8 cellular contexts compared by ENCODE assay signal in genomic region chr13:94435604-94436226, GRCh38. TPM values are rescaled to one million over a fixed set of nuclear protein-coding genes. Genes with fewer than 3 reads are reported as not detected.
DNase-seq lines count a peak whose midpoint lies in the region; ATAC-seq, FAIRE-seq and TF ChIP-seq lines count a peak whose summit lies in the region.

No MANE protein-coding gene starts in this region.

- no peaks in the 10 kb centered on the region for H3K9me3 ChIP-seq in testis

- no peak overlapping the region for H3K4me3 ChIP-seq in astrocyte of the spinal cord (ENCODE audit: low read depth, low read length)
- no peak overlapping the region for H3K4me3 ChIP-seq in testis

- no peak overlapping the region for H3K27ac ChIP-seq in testis

- FAIRE-seq in GM12892 (lab: Jason Lieb, UNC), result peak; percentile 46

- TF ChIP-seq POLR2A in GM12892 (IDR thresholded peaks at IDR 0.05; ENCODE audit: low read depth, low read length) (no peak), testis (IDR thresholded peaks at IDR 0.05) (no peak)

- H3K27me3 ChIP-seq in testis, result no peaks in the 10 kb centered on the region

- intact Hi-C loops in testis (cut with DNase I; ENCODE audit: low total_unique reads), result no loop called here

- WGBS in testis, 2 donors, result 45 to 52% methylated on average over 4 of the region's 4 CpGs

- TF ChIP-seq CTCF in astrocyte of the spinal cord (IDR thresholded peaks at IDR 0.05; ENCODE audit: low read depth, low read length) (peak; percentile 50), testis (IDR thresholded peaks at IDR 0.05) (peak; percentile 39 to 52 (median 50))

- no peaks in the 10 kb centered on the region for H3K4me1 ChIP-seq in testis

- in situ Hi-C loops in astrocyte of the spinal cord (cut with HindIII; ENCODE audit: low sequenced_read_pairs), result no loop called here

- DNase-seq in AG08395 (ENCODE audit: low spot score), result peak; percentile 58
- no peak for DNase-seq in GM12892 (ENCODE audit: insufficient read length)
- peak; percentile 35 for DNase-seq in NCI-H446 treated with DMSO at 0.1 percent for 48 hours (lab: John Stamatoyannopoulos, UW)
- peak; percentile 67 for DNase-seq in astrocyte of the spinal cord (ENCODE audit: low read depth, low spot score)
- DNase-seq in inferior parietal cortex (ENCODE audit: extremely low spot score), result peak; percentile 84
- no peak for DNase-seq in testis

- H3K36me3 ChIP-seq in testis (ENCODE audit: low read depth, missing control alignments), result no peaks in the 10 kb centered on the region

- peak; percentile 54 for ATAC-seq in HG03196 (IDR thresholded peaks at IDR 0.05; ENCODE audit: unreplicated experiment)
- ATAC-seq in HG03039 (IDR thresholded peaks at IDR 0.05; ENCODE audit: unreplicated experiment), result no peak

RNA-seq across cellular contexts. Expression of gene DCT, which starts 43.8 kb away (rescaled TPM):
- 0.15 TPM for polyA plus RNA-seq in GM12892 (2012; ENCODE audit: missing spikeins)
- total RNA-seq in testis, result 1 to 10 TPM; 2.7 to 2.9 TPM
- polyA plus RNA-seq in testis (ENCODE audit: insufficient read depth, low read depth, low replicate concordance), result 2.1 TPM

Comparison
In these comparisons a context has a peak if more than half of its experiments do, and no peak if none do; other contexts are left out.
1. DNase-seq: peak in AG08395 (single experiment), NCI-H446 treated with DMSO at 0.1 percent for 48 hours (single experiment), astrocyte of the spinal cord (single experiment) and inferior parietal cortex (single experiment); none in GM12892 (single experiment) and testis (single experiment).